Comparison of ENCODE assay signal across 17 cellular contexts in genomic region chr3:97968376-97968775, GRCh38. TPM values are rescaled to one million over a fixed set of nuclear protein-coding genes. Genes with fewer than 3 reads are reported as not detected.
DNase-seq lines count a peak whose midpoint lies in the region; ATAC-seq and TF ChIP-seq lines count a peak whose summit lies in the region.
"Had no signal": no experiment of that assay in that cellular context is flagged by ENCODE, and none has a peak within 500 bp of the region (broad histone marks: within the 10 kb centered on the region; RNA-seq: fewer than 3 reads in every experiment).

No MANE protein-coding gene starts in this region.

- ATAC-seq in activated CD8-positive, alpha-beta T cell treated with anti-CD3 and anti-CD28 coated beads for 36 hours: peak; percentile 22
- ATAC-seq: HepG2 had no signal

- H3K9me3 Mint-ChIP-seq in activated naive CD4-positive, alpha-beta T cell treated with anti-CD3 and anti-CD28 coated beads, Interleukin-2, amount 10 ng/mL, durations not matched to agents 7 days and 5 days: no peaks in the 10 kb centered on the region
- no peaks in the 10 kb centered on the region for H3K9me3 Mint-ChIP-seq in activated CD8-positive, alpha-beta T cell treated with anti-CD3 and anti-CD28 coated beads for 36 hours

- no peak overlapping the region for H4K12ac ChIP-seq in trophoblast cell (ENCODE audit: low read depth, low read length)

- no peaks in the 10 kb centered on the region for H3K79me1 ChIP-seq in trophoblast cell (ENCODE audit: low read length)

- intact Hi-C loops in activated CD8-positive, alpha-beta T cell treated with anti-CD3 and anti-CD28 coated beads for 36 hours (cut with micrococcal nuclease): no loop called here

- H3F3A ChIP-seq in Loucy (ENCODE audit: low read depth): no peaks in the 10 kb centered on the region

- H3K14ac ChIP-seq in trophoblast cell (ENCODE audit: low read length): no peak overlapping the region

- no peaks in the 10 kb centered on the region for H3K9me2 ChIP-seq in Loucy (replicated peaks; ENCODE audit: low read depth, low read length)

- H2BK120ac ChIP-seq in trophoblast cell (ENCODE audit: insufficient read depth, low read length, poor library complexity): no peak overlapping the region

- peak overlapping the region; percentile 71 for H3K4ac ChIP-seq in trophoblast cell (ENCODE audit: low read depth, low read length)

- H3K4me1 ChIP-seq in Loucy (ENCODE audit: insufficient read depth, low read length, poor library complexity, severe bottlenecking) (peaks cover 58% of the 10 kb centered on the region), trophoblast cell (ENCODE audit: control insufficient read depth in 1 of 2, insufficient read depth in 2 of 2, low read length in 2 of 2) (peaks cover 2% of the 10 kb centered on the region in 2 experiments)

- H3K79me2 ChIP-seq in Loucy (ENCODE audit: insufficient read depth, low read length) (peaks cover 17% of the 10 kb centered on the region; the same call in 1 of the 2 replicates), trophoblast cell (ENCODE audit: control insufficient read depth, insufficient read depth, low read length, poor library complexity) (no peaks in the 10 kb centered on the region)

- no peak overlapping the region for H2BK12ac ChIP-seq in trophoblast cell (ENCODE audit: low read length)

- TF ChIP-seq CTCF in Loucy (conservative IDR thresholded peaks at IDR 0.05; ENCODE audit: low read length): no peak
- TF ChIP-seq CTCF in activated CD8-positive, alpha-beta T cell treated with anti-CD3 and anti-CD28 coated beads for 36 hours (IDR thresholded peaks at IDR 0.05): no peak

- H3K9me3 ChIP-seq in Loucy (ENCODE audit: insufficient read depth, low read depth, low read length) (no peaks in the 10 kb centered on the region), trophoblast cell (ENCODE audit: insufficient read depth, low read depth, low read length) (no peaks in the 10 kb centered on the region)
- H3K9me3 ChIP-seq: Caco-2, MG63, Peyer's patch had no signal

- H3K18ac ChIP-seq in trophoblast cell (ENCODE audit: low read length): no peak overlapping the region

- H3K36me3 ChIP-seq in Loucy (ENCODE audit: insufficient read depth, low read length) (no peaks in the 10 kb centered on the region), trophoblast cell (ENCODE audit: control insufficient read depth in 1 of 2, insufficient read depth in 2 of 2, low read length in 2 of 2) (no peaks in the 10 kb centered on the region)

- H3K4me2 ChIP-seq in Loucy (ENCODE audit: low read depth, low read length, poor library complexity, severe bottlenecking): peak overlapping the region; percentile 96
- no peak overlapping the region for H3K4me2 ChIP-seq in trophoblast cell (ENCODE audit: low read length)

- peak; percentile 52 for DNase-seq in activated naive CD4-positive, alpha-beta T cell treated with anti-CD3 and anti-CD28 coated beads, Interleukin-2, amount 10 ng/mL, durations not matched to agents 7 days and 5 days
- no peak for DNase-seq in activated naive CD4-positive, alpha-beta T cell treated with Interleukin-2 at 50 U/mL for 16 hours
- peak; percentile 38 for DNase-seq in activated CD8-positive, alpha-beta T cell treated with anti-CD3 and anti-CD28 coated beads for 36 hours
- DNase-seq in trophoblast cell: no peak
- DNase-seq in HUDEP-2 (lab: John Stamatoyannopoulos, UW; ENCODE audit: unreplicated experiment in 76 of 76): no peak
- no peak for DNase-seq in superior temporal gyrus (ENCODE audit: extremely low spot score)
- DNase-seq: DMS153, EL, MG63, NCI-H1092 treated with DMSO at 0.1 percent for 48 hours, NCI-H2081 treated with DMSO at 0.1 percent for 48 hours, NCI-H510A treated with DMSO at 0.1 percent for 48 hours, Peyer's patch, Right ventricle myocardium superior had no signal

- H3K27me3 ChIP-seq in Loucy (ENCODE audit: insufficient read depth, low read length, poor library complexity, severe bottlenecking) (no peaks in the 10 kb centered on the region), trophoblast cell (ENCODE audit: insufficient read depth, low read length) (no peaks in the 10 kb centered on the region)
- H3K27me3 ChIP-seq: MG63, Peyer's patch had no signal

- no peak overlapping the region for H4K8ac ChIP-seq in trophoblast cell (ENCODE audit: low read depth, low read length)

- no CpG with 5 or more reads among the region's 1 CpG for WGBS in trophoblast cell (ENCODE audit: extremely low coverage, insufficient coverage, insufficient read length)

- CTCF ChIA-PET in activated naive CD4-positive, alpha-beta T cell treated with anti-CD3 and anti-CD28 coated beads, Interleukin-2, amount 10 ng/mL, durations not matched to agents 7 days and 5 days (lab: Charles Lee): interaction anchor here (0.9 to 5.7 kb wide), 8 partner anchors 13 to 173 kb away, joined by 3 to 74 read pairs (median 6); partner anchors contain the start of gene CRYBG3
- CTCF ChIA-PET in activated CD8-positive, alpha-beta T cell treated with anti-CD3 and anti-CD28 coated beads for 36 hours (lab: Charles Lee): interaction anchor here (0.7 to 5.8 kb wide), 8 partner anchors 10 to 174 kb away, joined by 3 to 44 read pairs (median 4); partner anchors contain the start of gene CRYBG3

- peaks cover 84% of the 10 kb centered on the region for H3K4me1 Mint-ChIP-seq in activated naive CD4-positive, alpha-beta T cell treated with anti-CD3 and anti-CD28 coated beads, Interleukin-2, amount 10 ng/mL, durations not matched to agents 7 days and 5 days
- H3K4me1 Mint-ChIP-seq in activated CD8-positive, alpha-beta T cell treated with anti-CD3 and anti-CD28 coated beads for 36 hours (ENCODE audit: low read depth): peaks cover 72% of the 10 kb centered on the region

- H3K9ac ChIP-seq in Loucy (ENCODE audit: low read depth, low read length, poor library complexity, severe bottlenecking) (no peak overlapping the region), trophoblast cell (ENCODE audit: low read length) (peak overlapping the region; percentile 24)

- H2AK5ac ChIP-seq in trophoblast cell (ENCODE audit: low read length): no peak overlapping the region

- H3K4me3 Mint-ChIP-seq in activated naive CD4-positive, alpha-beta T cell treated with anti-CD3 and anti-CD28 coated beads, Interleukin-2, amount 10 ng/mL, durations not matched to agents 7 days and 5 days: no peak overlapping the region
- H3K4me3 Mint-ChIP-seq in activated CD8-positive, alpha-beta T cell treated with anti-CD3 and anti-CD28 coated beads for 36 hours: no peak overlapping the region

- no peak overlapping the region for H2AFZ ChIP-seq in Loucy (ENCODE audit: low read length)
- no peak overlapping the region for H2AFZ ChIP-seq in trophoblast cell (ENCODE audit: insufficient read depth, low read length, poor library complexity)

- POLR2A ChIA-PET in activated CD8-positive, alpha-beta T cell treated with anti-CD3 and anti-CD28 coated beads for 36 hours (lab: Charles Lee): interaction anchor here (1.2 to 1.6 kb wide), 3 partner anchors 17 to 146 kb away, joined by 4 to 5 read pairs (median 4); partner anchors contain the start of gene CRYBG3

- no peak overlapping the region for H4K91ac ChIP-seq in trophoblast cell (ENCODE audit: low read depth, low read length)

- no peak overlapping the region for H3K27ac ChIP-seq in trophoblast cell (ENCODE audit: low read depth, low read length)
- H3K27ac ChIP-seq: Peyer's patch had no signal

- H3K27me3 Mint-ChIP-seq in activated naive CD4-positive, alpha-beta T cell treated with anti-CD3 and anti-CD28 coated beads, Interleukin-2, amount 10 ng/mL, durations not matched to agents 7 days and 5 days: peaks cover 4% of the 10 kb centered on the region
- H3K27me3 Mint-ChIP-seq in activated CD8-positive, alpha-beta T cell treated with anti-CD3 and anti-CD28 coated beads for 36 hours: no peaks in the 10 kb centered on the region

- no peak overlapping the region for H3K23ac ChIP-seq in trophoblast cell (ENCODE audit: low read length)

- H2BK5ac ChIP-seq in trophoblast cell (ENCODE audit: low read depth, low read length, poor library complexity): no peak overlapping the region

- H3K27ac Mint-ChIP-seq in activated naive CD4-positive, alpha-beta T cell treated with anti-CD3 and anti-CD28 coated beads, Interleukin-2, amount 10 ng/mL, durations not matched to agents 7 days and 5 days: no peak overlapping the region
- no peak overlapping the region for H3K27ac Mint-ChIP-seq in activated CD8-positive, alpha-beta T cell treated with anti-CD3 and anti-CD28 coated beads for 36 hours

- peaks cover 26% of the 10 kb centered on the region for H3K36me3 Mint-ChIP-seq in activated naive CD4-positive, alpha-beta T cell treated with anti-CD3 and anti-CD28 coated beads, Interleukin-2, amount 10 ng/mL, durations not matched to agents 7 days and 5 days
- peaks cover 44% of the 10 kb centered on the region for H3K36me3 Mint-ChIP-seq in activated CD8-positive, alpha-beta T cell treated with anti-CD3 and anti-CD28 coated beads for 36 hours (ENCODE audit: low read depth)

- no peak overlapping the region for H3K4me3 ChIP-seq in Loucy (ENCODE audit: low read length, poor library complexity, severe bottlenecking)
- H3K4me3 ChIP-seq in trophoblast cell (ENCODE audit: low read depth, low read length): no peak overlapping the region
- H3K4me3 ChIP-seq: MG63, Peyer's patch had no signal

- H4K20me1 ChIP-seq in Loucy (ENCODE audit: insufficient read depth, low read length, poor library complexity, severe bottlenecking): peaks cover 5% of the 10 kb centered on the region

RNA-seq across cellular contexts. Expression of gene RIOX2, which starts 3.9 kb away (rescaled TPM):
- total RNA-seq in activated CD8-positive, alpha-beta T cell treated with anti-CD3 and anti-CD28 coated beads for 36 hours: 10 to 100 TPM; 41.2 to 43.3 TPM
- 13.4 and 13.9 TPM in 2 replicates for polyA plus RNA-seq in trophoblast cell (2013)

Comparison
In these comparisons a context has a peak if more than half of its experiments do, and no peak if none do; other contexts are left out.
1. DNase-seq: peak in activated naive CD4-positive, alpha-beta T cell treated with anti-CD3 and anti-CD28 coated beads, Interleukin-2, amount 10 ng/mL, durations not matched to agents 7 days and 5 days (single experiment) and activated CD8-positive, alpha-beta T cell treated with anti-CD3 and anti-CD28 coated beads for 36 hours (single experiment); none in activated naive CD4-positive, alpha-beta T cell treated with Interleukin-2 at 50 U/mL for 16 hours (single experiment), trophoblast cell (0 of 2), HUDEP-2 (0 of 76) and superior temporal gyrus (single experiment).